8 cellular contexts compared by ENCODE assay signal in genomic region chr1:18949689-18950414, GRCh38. TPM values are rescaled to one million over a fixed set of nuclear protein-coding genes. Genes with fewer than 3 reads are reported as not detected.
DNase-seq lines count a peak whose midpoint lies in the region; ATAC-seq and TF ChIP-seq lines count a peak whose summit lies in the region.

No MANE protein-coding gene starts in this region.

- peaks cover 94% of the 10 kb centered on the region for H3K79me2 ChIP-seq in osteoblast (ENCODE audit: insufficient read depth, low read length)

- peak overlapping the region; percentile 65 for H3K4me3 ChIP-seq in osteoblast (ENCODE audit: insufficient read depth, low read length)

- peak overlapping the region; percentile 89 for H3K27ac ChIP-seq in osteoblast (ENCODE audit: low read depth, low read length)

- H3K36me3 ChIP-seq in osteoblast (ENCODE audit: insufficient read depth, low read length), result peaks cover 6% of the 10 kb centered on the region

- peak overlapping the region; percentile 79 for H2AFZ ChIP-seq in osteoblast (ENCODE audit: low read length)

- peak overlapping the region; percentile 79 to 97 for H3K4me3 Mint-ChIP-seq in activated T-cell treated with anti-CD3 and anti-CD28 coated beads, Interleukin-2, amount 50 U/mL, for 72 hours
- peak overlapping the region; percentile 89 for H3K4me3 Mint-ChIP-seq in activated T-helper 1 cell treated with anti-CD3 and anti-CD28 coated beads, Interleukin-12 subunit alpha, Interleukin-12 subunit beta, Interleukin-2, Interleukin-4 antibody, amounts not matched to agents 30 ng/mL and 10 ng/mL and 1 ng/mL, durations not matched to agents 14 hours and 24 hours and 36 hours

- TF ChIP-seq CTCF in osteoblast (IDR thresholded peaks at IDR 0.05; ENCODE audit: extremely low read depth, low read depth, low read length), result peak; percentile 25

- H3K9me3 ChIP-seq in osteoblast (ENCODE audit: low read depth, low read length), result no peaks in the 10 kb centered on the region

- ATAC-seq in activated T-cell treated with anti-CD3 and anti-CD28 coated beads, Interleukin-2, amount 50 U/mL, for 72 hours (replicated peaks in 1 of 2), result no peak
- ATAC-seq in left colon (no peak), HG02870 (IDR thresholded peaks at IDR 0.05; ENCODE audit: unreplicated experiment) (no peak)

- H4K20me1 ChIP-seq in osteoblast (ENCODE audit: insufficient read depth, low read length), result peaks cover 12% of the 10 kb centered on the region

- H3K36me3 Mint-ChIP-seq in activated T-cell treated with anti-CD3 and anti-CD28 coated beads, Interleukin-2, amount 50 U/mL, for 72 hours (ENCODE audit: insufficient read depth in 2 of 2), result peaks cover 3 to 15% of the 10 kb centered on the region in 2 donors
- peaks cover 22% of the 10 kb centered on the region for H3K36me3 Mint-ChIP-seq in activated T-helper 1 cell treated with anti-CD3 and anti-CD28 coated beads, Interleukin-12 subunit alpha, Interleukin-12 subunit beta, Interleukin-2, Interleukin-4 antibody, amounts not matched to agents 30 ng/mL and 10 ng/mL and 1 ng/mL, durations not matched to agents 14 hours and 24 hours and 36 hours (ENCODE audit: low read depth)

- peaks cover 58% of the 10 kb centered on the region for H3K4me1 ChIP-seq in osteoblast (ENCODE audit: insufficient read depth, low read length)

- peak overlapping the region; percentile 87 for H3K4me2 ChIP-seq in osteoblast (ENCODE audit: insufficient read depth, low read length)

- intact Hi-C loops in activated T-helper 1 cell treated with anti-CD3 and anti-CD28 coated beads, Interleukin-12 subunit alpha, Interleukin-12 subunit beta, Interleukin-2, Interleukin-4 antibody, amounts not matched to agents 30 ng/mL and 10 ng/mL and 1 ng/mL, durations not matched to agents 14 hours and 24 hours and 36 hours (cut with micrococcal nuclease), result loop anchor here (2.0 to 5.0 kb wide), 2 partner anchors 43 to 1237 kb away; partner anchors contain the start of genes PLA2G2C and UBXN10
- intact Hi-C loops in left colon (cut with DNase I, micrococcal nuclease), result no loop called here

- H3K27me3 ChIP-seq in osteoblast (ENCODE audit: insufficient read depth, low read length), result no peaks in the 10 kb centered on the region

- peak; percentile 38 to 40 for DNase-seq in activated T-cell treated with anti-CD3 and anti-CD28 coated beads, Interleukin-2, amount 50 U/mL, for 72 hours
- DNase-seq in activated T-cell treated with anti-CD3 and anti-CD28 coated beads for 4 hours (no peak), germinal center (ENCODE audit: low spot score) (peak; percentile 45), osteoblast (ENCODE audit: insufficient read length, low spot score, missing footprints) (peak; percentile 92), NCI-H446 (lab: John Stamatoyannopoulos, UW) (no peak), left colon (no peak)
- no peak for DNase-seq in activated T-helper 1 cell treated with anti-CD3 and anti-CD28 coated beads, Interleukin-12 subunit alpha, Interleukin-12 subunit beta, Interleukin-2, Interleukin-4 antibody, amounts not matched to agents 30 ng/mL and 10 ng/mL and 1 ng/mL, durations not matched to agents 14 hours and 24 hours and 36 hours (ENCODE audit: low spot score)

- H3K9me3 Mint-ChIP-seq in activated T-cell treated with anti-CD3 and anti-CD28 coated beads, Interleukin-2, amount 50 U/mL, for 72 hours, result no peaks in the 10 kb centered on the region
- no peaks in the 10 kb centered on the region for H3K9me3 Mint-ChIP-seq in activated T-helper 1 cell treated with anti-CD3 and anti-CD28 coated beads, Interleukin-12 subunit alpha, Interleukin-12 subunit beta, Interleukin-2, Interleukin-4 antibody, amounts not matched to agents 30 ng/mL and 10 ng/mL and 1 ng/mL, durations not matched to agents 14 hours and 24 hours and 36 hours

- H3K27me3 Mint-ChIP-seq in activated T-cell treated with anti-CD3 and anti-CD28 coated beads, Interleukin-2, amount 50 U/mL, for 72 hours (ENCODE audit: low read depth), result no peaks in the 10 kb centered on the region
- peaks cover 2% of the 10 kb centered on the region for H3K27me3 Mint-ChIP-seq in activated T-helper 1 cell treated with anti-CD3 and anti-CD28 coated beads, Interleukin-12 subunit alpha, Interleukin-12 subunit beta, Interleukin-2, Interleukin-4 antibody, amounts not matched to agents 30 ng/mL and 10 ng/mL and 1 ng/mL, durations not matched to agents 14 hours and 24 hours and 36 hours (ENCODE audit: insufficient read depth)

- peaks cover 98% of the 10 kb centered on the region for H3K4me1 Mint-ChIP-seq in activated T-cell treated with anti-CD3 and anti-CD28 coated beads, Interleukin-2, amount 50 U/mL, for 72 hours (ENCODE audit: low read depth)
- H3K4me1 Mint-ChIP-seq in activated T-helper 1 cell treated with anti-CD3 and anti-CD28 coated beads, Interleukin-12 subunit alpha, Interleukin-12 subunit beta, Interleukin-2, Interleukin-4 antibody, amounts not matched to agents 30 ng/mL and 10 ng/mL and 1 ng/mL, durations not matched to agents 14 hours and 24 hours and 36 hours (ENCODE audit: low read depth), result peaks cover 95% of the 10 kb centered on the region

- peak overlapping the region; percentile 95 for H3K27ac Mint-ChIP-seq in activated T-cell treated with anti-CD3 and anti-CD28 coated beads, Interleukin-2, amount 50 U/mL, for 72 hours
- H3K27ac Mint-ChIP-seq in activated T-helper 1 cell treated with anti-CD3 and anti-CD28 coated beads, Interleukin-12 subunit alpha, Interleukin-12 subunit beta, Interleukin-2, Interleukin-4 antibody, amounts not matched to agents 30 ng/mL and 10 ng/mL and 1 ng/mL, durations not matched to agents 14 hours and 24 hours and 36 hours, result peak overlapping the region; percentile 99

RNA-seq across cellular contexts. Expression of gene IFFO2, which starts 6.6 kb away (rescaled TPM):
- 10 to 100 TPM; 69.2 to 79.1 TPM for total RNA-seq in activated T-cell treated with anti-CD3 and anti-CD28 coated beads, Interleukin-2, amount 50 U/mL, for 72 hours
- 31.8 and 32.6 TPM in 2 replicates for total RNA-seq in activated T-helper 1 cell treated with anti-CD3 and anti-CD28 coated beads, Interleukin-12 subunit alpha, Interleukin-12 subunit beta, Interleukin-2, Interleukin-4 antibody, amounts not matched to agents 30 ng/mL and 10 ng/mL and 1 ng/mL, durations not matched to agents 14 hours and 24 hours and 36 hours
- total RNA-seq in osteoblast, result 6.8 and 10.9 TPM in 2 replicates
- total RNA-seq in left colon, result 10 to 100 TPM in 1 of 2 donors, 1 to 10 TPM in 1; 5.4 to 14.7 TPM

RNA-seq across cellular contexts. Expression of gene ALDH4A1, which starts 47.5 kb away (rescaled TPM):
- total RNA-seq in activated T-cell treated with anti-CD3 and anti-CD28 coated beads, Interleukin-2, amount 50 U/mL, for 72 hours, result 10 to 100 TPM in 1 of 2 donors, 1 to 10 TPM in 1; 8.1 to 13.1 TPM
- total RNA-seq in activated T-helper 1 cell treated with anti-CD3 and anti-CD28 coated beads, Interleukin-12 subunit alpha, Interleukin-12 subunit beta, Interleukin-2, Interleukin-4 antibody, amounts not matched to agents 30 ng/mL and 10 ng/mL and 1 ng/mL, durations not matched to agents 14 hours and 24 hours and 36 hours, result 3.9 and 4.4 TPM in 2 replicates
- total RNA-seq in osteoblast (28.6 and 31.8 TPM in 2 replicates), left colon (1 to 10 TPM; 4.9 to 5.5 TPM)

Comparison
In these comparisons a context has a peak if more than half of its experiments do, and no peak if none do; other contexts are left out.
1. DNase-seq: peak in activated T-cell treated with anti-CD3 and anti-CD28 coated beads, Interleukin-2, amount 50 U/mL, for 72 hours (2 of 2), germinal center (single experiment) and osteoblast (single experiment); none in activated T-cell treated with anti-CD3 and anti-CD28 coated beads for 4 hours (single experiment), activated T-helper 1 cell treated with anti-CD3 and anti-CD28 coated beads, Interleukin-12 subunit alpha, Interleukin-12 subunit beta, Interleukin-2, Interleukin-4 antibody, amounts not matched to agents 30 ng/mL and 10 ng/mL and 1 ng/mL, durations not matched to agents 14 hours and 24 hours and 36 hours (single experiment), NCI-H446 (0 of 2) and left colon (0 of 2).